8 cellular contexts compared by ENCODE assay signal in genomic region chr5:113487411-113487778, GRCh38. TPM values are rescaled to one million over a fixed set of nuclear protein-coding genes. Genes with fewer than 3 reads are reported as not detected.
DNase-seq lines count a peak whose midpoint lies in the region; FAIRE-seq and TF ChIP-seq lines count a peak whose summit lies in the region.

No MANE protein-coding gene starts in this region.

- peak overlapping the region; percentile 76 for H3K4me3 Mint-ChIP-seq in T-helper 2 cell treated with Interferon-gamma antibody and Interleukin-4, amounts not matched to agents 5 μg/mL and 100 μg/mL, for 36 hours
- H3K4me3 Mint-ChIP-seq in activated CD4-positive, alpha-beta memory T cell treated with anti-CD3 and anti-CD28 coated beads, Interleukin-2, amount 10 ng/mL, durations not matched to agents 7 days and 5 days: peak overlapping the region; percentile 64

- peaks cover 81% of the 10 kb centered on the region for H3K27me3 Mint-ChIP-seq in T-helper 2 cell treated with Interferon-gamma antibody and Interleukin-4, amounts not matched to agents 5 μg/mL and 100 μg/mL, for 36 hours (ENCODE audit: low read depth)
- H3K27me3 Mint-ChIP-seq in activated CD4-positive, alpha-beta memory T cell treated with anti-CD3 and anti-CD28 coated beads, Interleukin-2, amount 10 ng/mL, durations not matched to agents 7 days and 5 days: peaks cover 72% of the 10 kb centered on the region

- FAIRE-seq in GM19239 (lab: Jason Lieb, UNC): no peak

- H3K36me3 Mint-ChIP-seq in T-helper 2 cell treated with Interferon-gamma antibody and Interleukin-4, amounts not matched to agents 5 μg/mL and 100 μg/mL, for 36 hours (ENCODE audit: low read depth): peaks cover 8% of the 10 kb centered on the region
- peaks cover 14% of the 10 kb centered on the region for H3K36me3 Mint-ChIP-seq in activated CD4-positive, alpha-beta memory T cell treated with anti-CD3 and anti-CD28 coated beads, Interleukin-2, amount 10 ng/mL, durations not matched to agents 7 days and 5 days (ENCODE audit: low read depth)

- H3K4me3 ChIP-seq in left ventricle myocardium inferior (peak overlapping the region; percentile 77), retinal pigment epithelial cell (ENCODE audit: low read length) (peak overlapping the region; percentile 63)

- DNase-seq in T-helper 2 cell treated with Interferon-gamma antibody and Interleukin-4, amounts not matched to agents 5 μg/mL and 100 μg/mL, for 36 hours (ENCODE audit: low spot score): no peak
- DNase-seq in T-helper 2 cell (no peak), left ventricle myocardium inferior (no peak), retinal pigment epithelial cell (ENCODE audit: low read depth) (no peak), retina (no peak), midbrain (lab: John Stamatoyannopoulos, UW) (no peak), GM19239 (ENCODE audit: insufficient read length, low spot score) (no peak)
- no peak for DNase-seq in activated CD4-positive, alpha-beta memory T cell treated with anti-CD3 and anti-CD28 coated beads, Interleukin-2, amount 10 ng/mL, durations not matched to agents 7 days and 5 days

- POLR2A ChIA-PET in activated CD4-positive, alpha-beta memory T cell treated with anti-CD3 and anti-CD28 coated beads, Interleukin-2, amount 10 ng/mL, durations not matched to agents 7 days and 5 days (lab: Charles Lee): interaction anchor here (1.3 to 1.7 kb wide), 2 partner anchors 8 to 26 kb away, joined by 3 to 6 read pairs; partner anchors contain the start of gene YTHDC2

- no peaks in the 10 kb centered on the region for H3K36me3 ChIP-seq in left ventricle myocardium inferior

- H3K9me3 ChIP-seq in left ventricle myocardium inferior (replicated peaks): peaks cover 19% of the 10 kb centered on the region

- H3K27me3 ChIP-seq in left ventricle myocardium inferior (ENCODE audit: low read depth): peaks cover 64% of the 10 kb centered on the region

- peaks cover 23% of the 10 kb centered on the region for H3K9me3 Mint-ChIP-seq in T-helper 2 cell treated with Interferon-gamma antibody and Interleukin-4, amounts not matched to agents 5 μg/mL and 100 μg/mL, for 36 hours
- H3K9me3 Mint-ChIP-seq in activated CD4-positive, alpha-beta memory T cell treated with anti-CD3 and anti-CD28 coated beads, Interleukin-2, amount 10 ng/mL, durations not matched to agents 7 days and 5 days: peaks cover 18% of the 10 kb centered on the region

- peaks cover 23% of the 10 kb centered on the region for H3K4me1 Mint-ChIP-seq in T-helper 2 cell treated with Interferon-gamma antibody and Interleukin-4, amounts not matched to agents 5 μg/mL and 100 μg/mL, for 36 hours (ENCODE audit: low read depth)
- peaks cover 26% of the 10 kb centered on the region for H3K4me1 Mint-ChIP-seq in activated CD4-positive, alpha-beta memory T cell treated with anti-CD3 and anti-CD28 coated beads, Interleukin-2, amount 10 ng/mL, durations not matched to agents 7 days and 5 days

- H3K27ac ChIP-seq in left ventricle myocardium inferior (replicated peaks): peak overlapping the region; percentile 8

- CTCF ChIA-PET in activated CD4-positive, alpha-beta memory T cell treated with anti-CD3 and anti-CD28 coated beads, Interleukin-2, amount 10 ng/mL, durations not matched to agents 7 days and 5 days (lab: Charles Lee): interaction anchor here (3.1 kb wide), 1 partner anchor 108 kb away, joined by 8 read pairs; no protein-coding TSS in a partner anchor

- TF ChIP-seq CTCF in left ventricle myocardium inferior (IDR thresholded peaks at IDR 0.05; ENCODE audit: borderline replicate concordance): no peak
- TF ChIP-seq CTCF in retinal pigment epithelial cell (conservative IDR thresholded peaks at IDR 0.05; ENCODE audit: low read depth, low read length): no peak

- intact Hi-C loops in left ventricle myocardium inferior (cut with micrococcal nuclease): loop anchor here (10.0 kb wide), 1 partner anchor 103 kb away; no protein-coding TSS in a partner anchor

- H3K27ac Mint-ChIP-seq in T-helper 2 cell treated with Interferon-gamma antibody and Interleukin-4, amounts not matched to agents 5 μg/mL and 100 μg/mL, for 36 hours: no peak overlapping the region
- no peak overlapping the region for H3K27ac Mint-ChIP-seq in activated CD4-positive, alpha-beta memory T cell treated with anti-CD3 and anti-CD28 coated beads, Interleukin-2, amount 10 ng/mL, durations not matched to agents 7 days and 5 days

- H3K4me1 ChIP-seq in left ventricle myocardium inferior: peaks cover 22% of the 10 kb centered on the region

RNA-seq across cellular contexts. Expression of gene MCC, which starts 0.9 kb away (rescaled TPM):
- 10 to 100 TPM in 1 of 2 experiments, 1 to 10 TPM in 1; 8.6 to 10.4 TPM for total RNA-seq in activated CD4-positive, alpha-beta memory T cell treated with anti-CD3 and anti-CD28 coated beads, Interleukin-2, amount 10 ng/mL, durations not matched to agents 7 days and 5 days
- total RNA-seq in left ventricle myocardium inferior: 31.6 TPM

RNA-seq across cellular contexts. Expression of gene YTHDC2, which starts 26.1 kb away (rescaled TPM):
- 10 to 100 TPM; 30.3 to 31.0 TPM for total RNA-seq in activated CD4-positive, alpha-beta memory T cell treated with anti-CD3 and anti-CD28 coated beads, Interleukin-2, amount 10 ng/mL, durations not matched to agents 7 days and 5 days
- total RNA-seq in left ventricle myocardium inferior: 13.6 TPM

RNA-seq across cellular contexts. Expression of gene TSSK1B, which starts 52.6 kb away (rescaled TPM):
- not detected for total RNA-seq in activated CD4-positive, alpha-beta memory T cell treated with anti-CD3 and anti-CD28 coated beads, Interleukin-2, amount 10 ng/mL, durations not matched to agents 7 days and 5 days
- total RNA-seq in left ventricle myocardium inferior: not detected
